In genomic region chr6:104396077-104396476, GRCh38 we compare ENCODE assay signal across 16 cellular contexts.
"Had no signal": no experiment of that assay in that cellular context is flagged by ENCODE, and none has a peak within 500 bp of the region (broad histone marks: within the 10 kb centered on the region; RNA-seq: fewer than 3 reads in every experiment).

No MANE protein-coding gene starts in this region.

- DNase-seq: activated CD4-positive, alpha-beta T cell treated with anti-CD3 and anti-CD28 coated beads for 1 hour; activated CD4-positive, alpha-beta T cell treated with anti-CD3 and anti-CD28 coated beads, Interleukin-2, amount 50 U/mL, for 4 hours; effector CD8-positive, alpha-beta T cell; heart right ventricle; left cardiac atrium; mesendoderm; naive thymus-derived CD8-positive, alpha-beta T cell; psoas muscle; right cardiac atrium; stimulated activated CD4-positive, alpha-beta T cell treated with anti-CD3 and anti-CD28 coated beads, Interleukin-2, amount 100 ng/mL, for 24 hours; stimulated activated naive CD8-positive, alpha-beta T cell treated with anti-CD3 and anti-CD28 coated beads, Interleukin-15, Interleukin-2, amounts not matched to agents 100 U/mL and 50 U/mL, for 24 hours; substantia nigra; tibial artery had no signal

- FAIRE-seq: urothelium cell line had no signal

- ATAC-seq: gastroesophageal sphincter; heart right ventricle; left cardiac atrium; naive thymus-derived CD8-positive, alpha-beta T cell; psoas muscle; right cardiac atrium; stimulated activated naive CD8-positive, alpha-beta T cell treated with anti-CD3 and anti-CD28 coated beads, Interleukin-15, Interleukin-2, amounts not matched to agents 100 U/mL and 50 U/mL, for 24 hours had no signal

- H3K4me3 ChIP-seq: esophagus muscularis mucosa, gastroesophageal sphincter, heart right ventricle, psoas muscle, tibial artery had no signal
